In the genomic region with DNA sequence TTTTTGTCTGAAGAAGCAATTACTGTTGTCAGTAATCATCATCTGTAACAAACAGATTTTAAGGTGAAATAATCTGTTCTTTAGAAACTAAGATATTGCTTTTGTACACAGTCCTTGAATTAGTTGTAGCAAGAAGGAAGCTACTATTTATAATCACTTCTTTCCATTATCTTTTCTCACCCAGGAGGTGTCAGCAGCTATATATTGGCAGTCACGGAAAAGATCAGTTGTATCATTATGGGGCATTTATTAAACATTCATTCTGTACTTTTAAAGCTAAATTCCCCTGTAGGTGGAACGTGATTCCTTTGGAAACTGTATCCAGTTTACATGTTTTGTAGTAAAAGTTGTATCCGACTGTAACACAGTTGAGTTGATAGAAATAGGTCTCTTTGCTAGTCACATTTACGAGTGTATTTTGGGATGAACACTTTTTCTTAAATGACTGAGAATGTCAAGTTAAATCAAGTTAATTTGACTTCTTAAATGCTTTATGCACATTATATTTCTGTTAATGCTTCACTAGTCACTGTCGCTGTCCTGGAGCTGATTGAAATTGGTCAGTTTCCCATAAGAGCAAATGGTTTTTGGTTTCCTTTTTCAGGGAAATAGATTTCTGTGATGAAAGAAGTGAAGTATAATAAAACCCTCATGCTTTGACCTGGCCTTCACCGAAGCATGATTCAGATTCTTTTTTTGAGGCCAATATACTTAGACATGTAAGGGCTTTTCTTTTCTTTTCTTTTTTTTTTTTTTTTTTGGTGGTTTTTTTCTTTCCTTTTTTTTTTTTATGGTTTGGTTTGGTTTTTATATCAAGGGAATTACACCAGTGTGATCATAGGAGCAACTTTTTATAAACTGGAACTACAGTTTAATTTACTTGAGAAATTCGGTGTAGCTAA, we compare ENCODE assay signal across 10 cellular contexts. TPM values are rescaled to one million over a fixed set of nuclear protein-coding genes. Genes with fewer than 3 reads are reported as not detected.
DNase-seq lines count a peak whose midpoint lies in the region; ATAC-seq and TF ChIP-seq lines count a peak whose summit lies in the region.
"Had no signal": no experiment of that assay in that cellular context is flagged by ENCODE, and none has a peak within 500 bp of the region (broad histone marks: within the 10 kb centered on the region; RNA-seq: fewer than 3 reads in every experiment).

No MANE protein-coding gene starts in this region.

- peak in 1 of 56 donors; percentile 16 for TF ChIP-seq CTCF in dorsolateral prefrontal cortex (IDR thresholded peaks at IDR 0.05 in 54 of 56, conservative IDR thresholded peaks at IDR 0.05 in 2 of 56; ENCODE audit: low read depth in 1 of 56, partially characterized antibody in 56 of 56)

- H3K79me2 ChIP-seq in ACC112 (ENCODE audit: control insufficient read depth, insufficient read depth, low read length, unreplicated experiment) = peaks cover 95% of the 10 kb centered on the region

- intact Hi-C loops in dorsolateral prefrontal cortex (cut with DNase I) = loop anchor here (5.0 to 10.0 kb wide), 5 partner anchors 535 to 1508 kb away; no protein-coding TSS in a partner anchor

- H3K27ac ChIP-seq in ACC112 (ENCODE audit: low read depth, low read length) (peak overlapping the region; percentile 23; the same call in 1 of the 2 replicates), dorsolateral prefrontal cortex (peak overlapping the region; percentile 32 to 100 (median 99))
- H3K27ac ChIP-seq: epithelial cell of prostate had no signal

- H3K9me3 Mint-ChIP-seq in IgD-negative memory B cell = no peaks in the 10 kb centered on the region
- H3K9me3 Mint-ChIP-seq in natural killer cell treated with Interleukin-12 subunit alpha and Interleukin-12 subunit beta and Interleukin-15 and Interleukin-18, amount 100 ng/mL, for 72 hours = no peaks in the 10 kb centered on the region
- H3K9me3 Mint-ChIP-seq: T-cell had no signal

- no peaks in the 10 kb centered on the region for H3K27me3 Mint-ChIP-seq in IgD-negative memory B cell
- H3K27me3 Mint-ChIP-seq in natural killer cell treated with Interleukin-12 subunit alpha and Interleukin-12 subunit beta and Interleukin-15 and Interleukin-18, amount 100 ng/mL, for 72 hours = no peaks in the 10 kb centered on the region
- H3K27me3 Mint-ChIP-seq: T-cell had no signal

- H3K36me3 ChIP-seq in ACC112 (ENCODE audit: insufficient read depth, low read length) = no peaks in the 10 kb centered on the region

- H2AFZ ChIP-seq in ACC112 (ENCODE audit: low read length, unreplicated experiment) = no peak overlapping the region

- H3K27me3 ChIP-seq in ACC112 (ENCODE audit: insufficient read depth, low read length) (no peaks in the 10 kb centered on the region), dorsolateral prefrontal cortex (no peaks in the 10 kb centered on the region)

- ATAC-seq in natural killer cell treated with Interleukin-12 subunit alpha and Interleukin-12 subunit beta and Interleukin-15 and Interleukin-18, amount 100 ng/mL, for 72 hours = no peak
- no peak for ATAC-seq in HG03025 (IDR thresholded peaks at IDR 0.05; ENCODE audit: low FRiP score, unreplicated experiment)
- ATAC-seq in HG02852 (IDR thresholded peaks at IDR 0.05; ENCODE audit: unreplicated experiment) = no peak
- no peak for ATAC-seq in GM19395 (IDR thresholded peaks at IDR 0.05; ENCODE audit: unreplicated experiment)
- ATAC-seq: T-cell had no signal

- H3K27ac Mint-ChIP-seq in IgD-negative memory B cell = peak overlapping the region in 2 of 3 donors; percentile 9 to 75
- H3K27ac Mint-ChIP-seq in natural killer cell treated with Interleukin-12 subunit alpha and Interleukin-12 subunit beta and Interleukin-15 and Interleukin-18, amount 100 ng/mL, for 72 hours = peak overlapping the region; percentile 94 to 96
- H3K27ac Mint-ChIP-seq: T-cell had no signal

- H3K4me3 ChIP-seq in ACC112 (ENCODE audit: low read depth, low read length) = peak overlapping the region; percentile 91
- peak overlapping the region; percentile 53 to 98 (median 86) for H3K4me3 ChIP-seq in dorsolateral prefrontal cortex

- H3K4me1 ChIP-seq in ACC112 (ENCODE audit: control insufficient read depth, insufficient read depth, low read length, unreplicated experiment) = peaks cover 48% of the 10 kb centered on the region

- DNase-seq in dorsolateral prefrontal cortex = no peak
- DNase-seq in natural killer cell treated with Interleukin-12 subunit alpha and Interleukin-12 subunit beta and Interleukin-15 and Interleukin-18, amount 100 ng/mL, for 72 hours (ENCODE audit: low spot score) = no peak
- no peak for DNase-seq in activated gamma-delta T cell (lab: John Stamatoyannopoulos, UW)
- DNase-seq: T-cell had no signal

- H3K36me3 Mint-ChIP-seq in IgD-negative memory B cell = no peaks in the 10 kb centered on the region
- peaks cover 9% of the 10 kb centered on the region for H3K36me3 Mint-ChIP-seq in natural killer cell treated with Interleukin-12 subunit alpha and Interleukin-12 subunit beta and Interleukin-15 and Interleukin-18, amount 100 ng/mL, for 72 hours
- H3K36me3 Mint-ChIP-seq: T-cell had no signal

- peak overlapping the region in 2 of 4 donors; percentile 25 to 53 for H3K4me3 Mint-ChIP-seq in IgD-negative memory B cell
- H3K4me3 Mint-ChIP-seq in natural killer cell treated with Interleukin-12 subunit alpha and Interleukin-12 subunit beta and Interleukin-15 and Interleukin-18, amount 100 ng/mL, for 72 hours = peak overlapping the region; percentile 80

- peaks cover 19 to 57% (median 45%) of the 10 kb centered on the region in 3 donors for H3K4me1 Mint-ChIP-seq in IgD-negative memory B cell
- peaks cover 56 to 66% of the 10 kb centered on the region in 2 donors for H3K4me1 Mint-ChIP-seq in natural killer cell treated with Interleukin-12 subunit alpha and Interleukin-12 subunit beta and Interleukin-15 and Interleukin-18, amount 100 ng/mL, for 72 hours (ENCODE audit: low read depth in 2 of 2)

RNA-seq across cellular contexts. Expression of a gene that starts 5.1 kb away (rescaled TPM):
- polyA plus RNA-seq in IgD-negative memory B cell = 9.3 TPM
- 1,000 to 10,000 TPM in 8 of 120 experiments, 100 to 1,000 TPM in 112; 292 to 1,535 (median 581) TPM for total RNA-seq in dorsolateral prefrontal cortex
- total RNA-seq in natural killer cell treated with Interleukin-12 subunit alpha and Interleukin-12 subunit beta and Interleukin-15 and Interleukin-18, amount 100 ng/mL, for 72 hours = 100 to 1,000 TPM in 1 of 2 donors, 10 to 100 TPM in 1; 91.8 to 123 TPM
